ENCODE assay signal across 1 cellular context in the genomic region with DNA sequence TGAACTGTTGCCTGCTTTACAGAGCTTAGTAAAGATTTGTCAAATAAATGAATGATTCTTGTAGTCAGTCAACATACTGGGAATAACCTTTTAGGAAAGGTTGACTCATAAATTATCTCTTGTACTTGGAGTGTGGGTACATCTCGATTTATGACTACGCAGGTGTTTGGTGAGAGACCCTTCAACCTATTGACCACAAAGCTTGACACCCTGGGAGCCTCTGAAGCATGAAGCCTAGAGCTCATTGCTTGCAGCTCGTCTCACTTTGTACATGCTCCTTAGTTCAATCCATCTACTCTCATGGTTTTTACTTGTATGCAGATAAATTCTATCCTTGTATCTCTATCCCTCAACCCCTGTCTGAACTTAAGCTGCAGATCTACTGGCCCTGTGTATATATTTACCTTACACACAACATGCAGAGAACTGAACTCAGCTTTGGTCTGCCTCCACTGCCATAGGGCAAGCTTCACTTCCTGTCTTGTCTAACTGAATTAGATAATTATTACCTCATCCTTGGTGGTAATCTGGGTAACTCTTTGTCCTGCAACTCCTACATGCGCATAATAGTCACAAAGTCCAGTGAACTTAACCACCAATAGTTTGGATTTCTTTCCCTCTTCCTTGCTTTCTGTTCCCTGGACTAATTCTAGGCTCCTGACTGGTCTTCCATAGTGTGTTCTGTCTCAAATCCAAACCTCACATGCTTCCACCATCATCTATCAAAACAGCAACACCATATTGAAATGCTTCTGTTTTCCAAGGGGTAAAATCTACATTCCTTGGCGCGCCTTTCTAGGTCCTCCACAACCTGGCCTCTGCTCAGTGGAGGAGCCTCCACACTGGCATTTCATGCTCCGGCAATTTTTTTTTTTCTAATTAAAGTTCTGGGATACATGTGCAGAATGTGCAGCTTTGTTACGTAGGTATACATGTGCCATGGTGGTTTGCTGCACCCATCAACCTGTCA.
TF ChIP-seq lines count a peak whose summit lies in the region.

No MANE protein-coding gene starts in this region.

TF ChIP-seq in HepG2, 621 proteins besides CTCF, POLR2A, EP300 and RAD21 (continued from another document and continues in another):
- TF ChIP-seq, protein P1, sequence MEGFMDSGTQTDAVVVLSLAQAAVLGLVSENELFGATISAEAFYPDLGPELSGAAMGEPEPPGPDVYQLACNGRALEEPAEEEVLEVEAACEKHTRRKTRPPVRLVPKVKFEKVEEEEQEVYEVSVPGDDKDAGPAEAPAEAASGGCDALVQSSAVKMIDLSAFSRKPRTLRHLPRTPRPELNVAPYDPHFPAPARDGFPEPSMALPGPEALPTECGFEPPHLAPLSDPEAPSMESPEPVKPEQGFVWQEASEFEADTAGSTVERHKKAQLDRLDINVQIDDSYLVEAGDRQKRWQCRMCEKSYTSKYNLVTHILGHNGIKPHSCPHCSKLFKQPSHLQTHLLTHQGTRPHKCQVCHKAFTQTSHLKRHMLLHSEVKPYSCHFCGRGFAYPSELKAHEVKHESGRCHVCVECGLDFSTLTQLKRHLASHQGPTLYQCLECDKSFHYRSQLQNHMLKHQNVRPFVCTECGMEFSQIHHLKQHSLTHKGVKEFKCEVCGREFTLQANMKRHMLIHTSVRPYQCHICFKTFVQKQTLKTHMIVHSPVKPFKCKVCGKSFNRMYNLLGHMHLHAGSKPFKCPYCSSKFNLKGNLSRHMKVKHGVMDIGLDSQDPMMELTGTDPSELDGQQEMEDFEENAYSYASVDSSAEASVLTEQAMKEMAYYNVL (CRISPR knock-in tag; IDR thresholded peaks at IDR 0.05; ENCODE audit: borderline replicate concordance) = peak; percentile 87; the same call in 1 of the 2 replicates
- TF ChIP-seq ELF3 (CRISPR knock-in tag; IDR thresholded peaks at IDR 0.05) = peak; percentile 94
- TF ChIP-seq, protein P2, sequence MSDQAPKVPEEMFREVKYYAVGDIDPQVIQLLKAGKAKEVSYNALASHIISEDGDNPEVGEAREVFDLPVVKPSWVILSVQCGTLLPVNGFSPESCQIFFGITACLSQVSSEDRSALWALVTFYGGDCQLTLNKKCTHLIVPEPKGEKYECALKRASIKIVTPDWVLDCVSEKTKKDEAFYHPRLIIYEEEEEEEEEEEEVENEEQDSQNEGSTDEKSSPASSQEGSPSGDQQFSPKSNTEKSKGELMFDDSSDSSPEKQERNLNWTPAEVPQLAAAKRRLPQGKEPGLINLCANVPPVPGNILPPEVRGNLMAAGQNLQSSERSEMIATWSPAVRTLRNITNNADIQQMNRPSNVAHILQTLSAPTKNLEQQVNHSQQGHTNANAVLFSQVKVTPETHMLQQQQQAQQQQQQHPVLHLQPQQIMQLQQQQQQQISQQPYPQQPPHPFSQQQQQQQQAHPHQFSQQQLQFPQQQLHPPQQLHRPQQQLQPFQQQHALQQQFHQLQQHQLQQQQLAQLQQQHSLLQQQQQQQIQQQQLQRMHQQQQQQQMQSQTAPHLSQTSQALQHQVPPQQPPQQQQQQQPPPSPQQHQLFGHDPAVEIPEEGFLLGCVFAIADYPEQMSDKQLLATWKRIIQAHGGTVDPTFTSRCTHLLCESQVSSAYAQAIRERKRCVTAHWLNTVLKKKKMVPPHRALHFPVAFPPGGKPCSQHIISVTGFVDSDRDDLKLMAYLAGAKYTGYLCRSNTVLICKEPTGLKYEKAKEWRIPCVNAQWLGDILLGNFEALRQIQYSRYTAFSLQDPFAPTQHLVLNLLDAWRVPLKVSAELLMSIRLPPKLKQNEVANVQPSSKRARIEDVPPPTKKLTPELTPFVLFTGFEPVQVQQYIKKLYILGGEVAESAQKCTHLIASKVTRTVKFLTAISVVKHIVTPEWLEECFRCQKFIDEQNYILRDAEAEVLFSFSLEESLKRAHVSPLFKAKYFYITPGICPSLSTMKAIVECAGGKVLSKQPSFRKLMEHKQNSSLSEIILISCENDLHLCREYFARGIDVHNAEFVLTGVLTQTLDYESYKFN (CRISPR knock-in tag; conservative IDR thresholded peaks at IDR 0.05) = peak; percentile 97
- no peak for TF ChIP-seq NBN (conservative IDR thresholded peaks at IDR 0.05)
- TF ChIP-seq ZNF562 (CRISPR knock-in tag; IDR thresholded peaks at IDR 0.05; ENCODE audit: borderline replicate concordance) = no peak
- no peak for TF ChIP-seq ZNF572 (CRISPR knock-in tag; IDR thresholded peaks at IDR 0.05)
- TF ChIP-seq ZNF138 (CRISPR knock-in tag; IDR thresholded peaks at IDR 0.05; ENCODE audit: low read depth) = no peak
- peak; percentile 85; the same call in 1 of the 2 replicates for TF ChIP-seq EHMT2 (IDR thresholded peaks at IDR 0.05; ENCODE audit: borderline replicate concordance, low read depth, low read length)
- no peak for TF ChIP-seq SETDB1 (CRISPR knock-in tag; IDR thresholded peaks at IDR 0.05; ENCODE audit: borderline replicate concordance)
- TF ChIP-seq, protein P3, sequence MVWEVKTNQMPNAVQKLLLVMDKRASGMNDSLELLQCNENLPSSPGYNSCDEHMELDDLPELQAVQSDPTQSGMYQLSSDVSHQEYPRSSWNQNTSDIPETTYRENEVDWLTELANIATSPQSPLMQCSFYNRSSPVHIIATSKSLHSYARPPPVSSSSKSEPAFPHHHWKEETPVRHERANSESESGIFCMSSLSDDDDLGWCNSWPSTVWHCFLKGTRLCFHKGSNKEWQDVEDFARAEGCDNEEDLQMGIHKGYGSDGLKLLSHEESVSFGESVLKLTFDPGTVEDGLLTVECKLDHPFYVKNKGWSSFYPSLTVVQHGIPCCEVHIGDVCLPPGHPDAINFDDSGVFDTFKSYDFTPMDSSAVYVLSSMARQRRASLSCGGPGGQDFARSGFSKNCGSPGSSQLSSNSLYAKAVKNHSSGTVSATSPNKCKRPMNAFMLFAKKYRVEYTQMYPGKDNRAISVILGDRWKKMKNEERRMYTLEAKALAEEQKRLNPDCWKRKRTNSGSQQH (CRISPR knock-in tag; IDR thresholded peaks at IDR 0.05; ENCODE audit: low read depth) = 0 out of 2 replicates have a peak, but pooled peaks have one; percentile 36
- TF ChIP-seq, protein P4, sequence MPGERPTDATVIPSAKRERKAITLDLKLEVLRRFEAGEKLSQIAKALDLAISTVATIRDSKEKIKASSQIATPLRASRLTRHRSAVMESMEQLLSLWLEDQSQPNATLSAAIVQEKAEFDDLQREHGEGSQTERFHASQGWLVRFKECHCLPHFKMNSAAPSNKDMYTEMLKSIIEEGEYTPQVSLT (CRISPR knock-in tag; IDR thresholded peaks at IDR 0.05; ENCODE audit: borderline replicate concordance, low read depth) = no peak
- no peak for TF ChIP-seq BORCS8-MEF2B (CRISPR knock-in tag; IDR thresholded peaks at IDR 0.05)
- TF ChIP-seq RARA (CRISPR knock-in tag; IDR thresholded peaks at IDR 0.05) = peak; percentile 97
- no peak for TF ChIP-seq ZNF441 (CRISPR knock-in tag; IDR thresholded peaks at IDR 0.05; ENCODE audit: borderline replicate concordance)
- no peak for TF ChIP-seq SMYD3 (CRISPR knock-in tag; IDR thresholded peaks at IDR 0.05)
- TF ChIP-seq, protein P5, sequence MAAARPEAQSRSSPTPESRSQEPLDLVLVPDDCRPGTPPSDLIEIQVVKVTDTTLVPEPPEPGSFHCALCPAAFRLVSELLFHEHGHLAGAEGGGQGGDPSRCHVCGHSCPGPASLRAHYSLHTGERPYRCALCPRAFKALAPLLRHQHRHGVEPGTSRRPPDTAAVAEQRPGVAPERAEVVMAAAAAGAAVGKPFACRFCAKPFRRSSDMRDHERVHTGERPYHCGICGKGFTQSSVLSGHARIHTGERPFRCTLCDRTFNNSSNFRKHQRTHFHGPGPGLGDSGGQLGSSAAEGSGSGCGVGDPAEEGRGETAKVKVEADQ (CRISPR knock-in tag; IDR thresholded peaks at IDR 0.05; ENCODE audit: borderline replicate concordance) = no peak; the same call in 1 of the 2 replicates
- TF ChIP-seq, protein P6, sequence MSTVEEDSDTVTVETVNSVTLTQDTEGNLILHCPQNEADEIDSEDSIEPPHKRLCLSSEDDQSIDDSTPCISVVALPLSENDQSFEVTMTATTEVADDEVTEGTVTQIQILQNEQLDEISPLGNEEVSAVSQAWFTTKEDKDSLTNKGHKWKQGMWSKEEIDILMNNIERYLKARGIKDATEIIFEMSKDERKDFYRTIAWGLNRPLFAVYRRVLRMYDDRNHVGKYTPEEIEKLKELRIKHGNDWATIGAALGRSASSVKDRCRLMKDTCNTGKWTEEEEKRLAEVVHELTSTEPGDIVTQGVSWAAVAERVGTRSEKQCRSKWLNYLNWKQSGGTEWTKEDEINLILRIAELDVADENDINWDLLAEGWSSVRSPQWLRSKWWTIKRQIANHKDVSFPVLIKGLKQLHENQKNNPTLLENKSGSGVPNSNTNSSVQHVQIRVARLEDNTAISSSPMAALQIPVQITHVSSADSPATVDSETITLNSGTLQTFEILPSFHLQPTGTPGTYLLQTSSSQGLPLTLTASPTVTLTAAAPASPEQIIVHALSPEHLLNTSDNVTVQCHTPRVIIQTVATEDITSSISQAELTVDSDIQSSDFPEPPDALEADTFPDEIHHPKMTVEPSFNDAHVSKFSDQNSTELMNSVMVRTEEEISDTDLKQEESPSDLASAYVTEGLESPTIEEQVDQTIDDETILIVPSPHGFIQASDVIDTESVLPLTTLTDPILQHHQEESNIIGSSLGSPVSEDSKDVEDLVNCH (CRISPR knock-in tag; IDR thresholded peaks at IDR 0.05) = 0 out of 2 replicates have a peak, but pooled peaks have one; percentile 62
- TF ChIP-seq ZBTB21 (CRISPR knock-in tag; IDR thresholded peaks at IDR 0.05) = peak; percentile 64; the same call in 1 of the 2 replicates
- no peak for TF ChIP-seq ZNF569 (CRISPR knock-in tag; IDR thresholded peaks at IDR 0.05; ENCODE audit: borderline replicate concordance)
- no peak for TF ChIP-seq MTF2 (CRISPR knock-in tag; IDR thresholded peaks at IDR 0.05; ENCODE audit: borderline replicate concordance)
- TF ChIP-seq EEA1 (CRISPR knock-in tag; IDR thresholded peaks at IDR 0.05; ENCODE audit: borderline replicate concordance) = no peak
- TF ChIP-seq MBD4 (IDR thresholded peaks at IDR 0.05; ENCODE audit: borderline replicate concordance, low read length) = no peak
- TF ChIP-seq, protein P7, sequence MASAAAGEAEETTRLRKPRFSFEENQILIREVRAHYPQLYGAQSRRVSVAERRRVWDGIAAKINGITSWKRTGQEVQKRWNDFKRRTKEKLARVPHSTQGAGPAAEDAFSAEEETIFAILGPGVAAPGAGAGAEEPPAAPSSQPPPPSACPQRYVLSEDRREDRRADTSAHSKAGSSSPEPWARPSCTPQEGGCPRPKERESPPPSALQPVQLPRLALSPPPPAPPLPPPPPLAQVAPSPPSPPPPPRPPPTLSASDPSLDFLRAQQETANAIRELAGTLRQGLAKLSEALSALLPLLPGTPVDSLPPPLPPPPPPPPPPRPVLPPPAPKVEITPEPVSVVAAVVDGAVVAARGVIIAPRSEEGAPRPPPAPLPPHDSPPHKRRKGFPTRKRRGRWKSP (CRISPR knock-in tag; IDR thresholded peaks at IDR 0.05) = 0 out of 2 replicates have a peak, but pooled peaks have one; percentile 34
- 0 out of 2 replicates have a peak, but pooled peaks have one; percentile 23 for TF ChIP-seq ZSCAN31 (CRISPR knock-in tag; IDR thresholded peaks at IDR 0.05; ENCODE audit: low read depth)
- TF ChIP-seq SMAD3 (CRISPR knock-in tag; IDR thresholded peaks at IDR 0.05) = peak; percentile 86
- peak; percentile 93 for TF ChIP-seq HMG20A (CRISPR knock-in tag; IDR thresholded peaks at IDR 0.05; ENCODE audit: borderline replicate concordance)
- TF ChIP-seq PHB2 (IDR thresholded peaks at IDR 0.05; ENCODE audit: partially characterized antibody) = no peak
- no peak for TF ChIP-seq SAFB2 (CRISPR knock-in tag; IDR thresholded peaks at IDR 0.05; ENCODE audit: borderline replicate concordance, low read depth)
- peak; percentile 77; the same call in 1 of the 2 replicates for TF ChIP-seq ZNF136 (CRISPR knock-in tag; IDR thresholded peaks at IDR 0.05; ENCODE audit: low read depth)
- TF ChIP-seq ESRRA (CRISPR knock-in tag; IDR thresholded peaks at IDR 0.05; ENCODE audit: low read depth) = peak; percentile 86
- TF ChIP-seq, protein P8, sequence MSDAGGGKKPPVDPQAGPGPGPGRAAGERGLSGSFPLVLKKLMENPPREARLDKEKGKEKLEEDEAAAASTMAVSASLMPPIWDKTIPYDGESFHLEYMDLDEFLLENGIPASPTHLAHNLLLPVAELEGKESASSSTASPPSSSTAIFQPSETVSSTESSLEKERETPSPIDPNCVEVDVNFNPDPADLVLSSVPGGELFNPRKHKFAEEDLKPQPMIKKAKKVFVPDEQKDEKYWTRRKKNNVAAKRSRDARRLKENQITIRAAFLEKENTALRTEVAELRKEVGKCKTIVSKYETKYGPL (CRISPR knock-in tag; IDR thresholded peaks at IDR 0.05) = no peak
- no peak for TF ChIP-seq CBX2 (IDR thresholded peaks at IDR 0.05; ENCODE audit: low read depth, low read length)
- no peak for TF ChIP-seq CBX2 (CRISPR knock-in tag; IDR thresholded peaks at IDR 0.05; ENCODE audit: low read depth)
- no peak for TF ChIP-seq PRMT3 (CRISPR knock-in tag; IDR thresholded peaks at IDR 0.05; ENCODE audit: borderline replicate concordance, low read depth)
- TF ChIP-seq U2AF2 (IDR thresholded peaks at IDR 0.05; ENCODE audit: low read depth, low read length) = no peak
- peak; percentile 71 for TF ChIP-seq FOXK2 (IDR thresholded peaks at IDR 0.05)
- TF ChIP-seq, protein P9, sequence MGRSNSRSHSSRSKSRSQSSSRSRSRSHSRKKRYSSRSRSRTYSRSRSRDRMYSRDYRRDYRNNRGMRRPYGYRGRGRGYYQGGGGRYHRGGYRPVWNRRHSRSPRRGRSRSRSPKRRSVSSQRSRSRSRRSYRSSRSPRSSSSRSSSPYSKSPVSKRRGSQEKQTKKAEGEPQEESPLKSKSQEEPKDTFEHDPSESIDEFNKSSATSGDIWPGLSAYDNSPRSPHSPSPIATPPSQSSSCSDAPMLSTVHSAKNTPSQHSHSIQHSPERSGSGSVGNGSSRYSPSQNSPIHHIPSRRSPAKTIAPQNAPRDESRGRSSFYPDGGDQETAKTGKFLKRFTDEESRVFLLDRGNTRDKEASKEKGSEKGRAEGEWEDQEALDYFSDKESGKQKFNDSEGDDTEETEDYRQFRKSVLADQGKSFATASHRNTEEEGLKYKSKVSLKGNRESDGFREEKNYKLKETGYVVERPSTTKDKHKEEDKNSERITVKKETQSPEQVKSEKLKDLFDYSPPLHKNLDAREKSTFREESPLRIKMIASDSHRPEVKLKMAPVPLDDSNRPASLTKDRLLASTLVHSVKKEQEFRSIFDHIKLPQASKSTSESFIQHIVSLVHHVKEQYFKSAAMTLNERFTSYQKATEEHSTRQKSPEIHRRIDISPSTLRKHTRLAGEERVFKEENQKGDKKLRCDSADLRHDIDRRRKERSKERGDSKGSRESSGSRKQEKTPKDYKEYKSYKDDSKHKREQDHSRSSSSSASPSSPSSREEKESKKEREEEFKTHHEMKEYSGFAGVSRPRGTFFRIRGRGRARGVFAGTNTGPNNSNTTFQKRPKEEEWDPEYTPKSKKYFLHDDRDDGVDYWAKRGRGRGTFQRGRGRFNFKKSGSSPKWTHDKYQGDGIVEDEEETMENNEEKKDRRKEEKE (IDR thresholded peaks at IDR 0.05) = no peak
- no peak for TF ChIP-seq XBP1 (CRISPR knock-in tag; IDR thresholded peaks at IDR 0.05)
- TF ChIP-seq KAT2B (IDR thresholded peaks at IDR 0.05; ENCODE audit: borderline replicate concordance, low read depth, low read length) = no peak
- no peak for TF ChIP-seq REL (CRISPR knock-in tag; conservative IDR thresholded peaks at IDR 0.05)
- no peak for TF ChIP-seq SCMH1 (CRISPR knock-in tag; IDR thresholded peaks at IDR 0.05; ENCODE audit: borderline replicate concordance)
- TF ChIP-seq SIX1 (CRISPR knock-in tag; IDR thresholded peaks at IDR 0.05; ENCODE audit: borderline replicate concordance) = peak; percentile 66; the same call in 1 of the 2 replicates
- peak; percentile 78 for TF ChIP-seq ZNF124 (CRISPR knock-in tag; IDR thresholded peaks at IDR 0.05)
- peak; percentile 86; the same call in 1 of the 2 replicates for TF ChIP-seq ZNF761 (CRISPR knock-in tag; conservative IDR thresholded peaks at IDR 0.05)
